In genomic region chr4:56320293-56320692, GRCh38 we compare ENCODE assay signal across 20 cellular contexts.
"Had no signal": no experiment of that assay in that cellular context is flagged by ENCODE, and none has a peak within 500 bp of the region (broad histone marks: within the 10 kb centered on the region; RNA-seq: fewer than 3 reads in every experiment).

No MANE protein-coding gene starts in this region.

- DNase-seq: activated CD4-positive, alpha-beta T cell treated with anti-CD3 and anti-CD28 coated beads, Interleukin-2, amount 50 U/mL, for 48 hours; activated CD4-positive, CD25-positive, alpha-beta regulatory T cell treated with anti-CD3 and anti-CD28 coated beads, Interleukin-2, amount 50 U/mL, for 72 hours; activated naive CD4-positive, alpha-beta T cell treated with anti-CD3 and anti-CD28 coated beads for 36 hours; activated naive CD8-positive, alpha-beta T cell treated with anti-CD3 and anti-CD28 coated beads, Interleukin-2, amount 50 U/mL, for 24 hours; caudate nucleus; esophagus squamous epithelium; heart right ventricle; islet precursor cell; left ventricle myocardium inferior; natural killer cell; stimulated activated CD4-positive, alpha-beta T cell treated with anti-CD3 and anti-CD28 coated beads, Interleukin-2, amount 100 ng/mL, for 48 hours; stimulated activated naive B cell treated with anti-CD40 and anti-IgM and Interleukin-4, amounts not matched to agents 10 μg/mL and 1 μg/mL and 100 μg/mL, for 72 hours; T-helper 9 cell had no signal

- H3K36me3 ChIP-seq: ascending aorta, esophagus squamous epithelium, gastroesophageal sphincter, heart right ventricle, left ventricle myocardium inferior, neutrophil had no signal

- H3K27me3 ChIP-seq: ascending aorta, esophagus squamous epithelium, gastroesophageal sphincter, heart right ventricle, neutrophil, tibial nerve had no signal

- H3K27ac Mint-ChIP-seq: activated naive CD4-positive, alpha-beta T cell treated with anti-CD3 and anti-CD28 coated beads for 36 hours; activated naive CD8-positive, alpha-beta T cell treated with anti-CD3 and anti-CD28 coated beads, Interleukin-2, amount 50 U/mL, for 24 hours; activated T-helper 2 cell treated with anti-CD3 and anti-CD28 coated beads, Interferon-gamma antibody, Interleukin-2, Interleukin-4, amounts not matched to agents 10 μg/mL and 5 μg/mL and 100 μg/mL, durations not matched to agents 14 hours and 24 hours and 36 hours; memory B cell; natural killer cell; stimulated activated naive B cell treated with anti-CD40 and anti-IgM and Interleukin-4, amounts not matched to agents 10 μg/mL and 1 μg/mL and 100 μg/mL, for 72 hours had no signal

- H3K9me3 Mint-ChIP-seq: activated naive CD4-positive, alpha-beta T cell treated with anti-CD3 and anti-CD28 coated beads for 36 hours; activated naive CD8-positive, alpha-beta T cell treated with anti-CD3 and anti-CD28 coated beads, Interleukin-2, amount 50 U/mL, for 24 hours; activated T-helper 2 cell treated with anti-CD3 and anti-CD28 coated beads, Interferon-gamma antibody, Interleukin-2, Interleukin-4, amounts not matched to agents 10 μg/mL and 5 μg/mL and 100 μg/mL, durations not matched to agents 14 hours and 24 hours and 36 hours; memory B cell; natural killer cell had no signal

- H3K27ac ChIP-seq: ascending aorta, coronary artery, esophagus squamous epithelium, gastroesophageal sphincter, heart right ventricle, left ventricle myocardium inferior, neutrophil, tibial nerve had no signal

- H3K9me3 ChIP-seq: ascending aorta, esophagus squamous epithelium, gastroesophageal sphincter, heart right ventricle, left ventricle myocardium inferior, neutrophil, tibial nerve had no signal

- H3K4me1 ChIP-seq: ascending aorta, esophagus squamous epithelium, gastroesophageal sphincter, heart right ventricle, left ventricle myocardium inferior had no signal

- ATAC-seq: activated naive CD8-positive, alpha-beta T cell treated with anti-CD3 and anti-CD28 coated beads, Interleukin-2, amount 50 U/mL, for 24 hours; gastroesophageal sphincter; heart right ventricle; natural killer cell; stimulated activated naive B cell treated with anti-CD40 and anti-IgM and Interleukin-4, amounts not matched to agents 10 μg/mL and 1 μg/mL and 100 μg/mL, for 72 hours had no signal

- H3K27me3 Mint-ChIP-seq: activated naive CD8-positive, alpha-beta T cell treated with anti-CD3 and anti-CD28 coated beads, Interleukin-2, amount 50 U/mL, for 24 hours; memory B cell; stimulated activated naive B cell treated with anti-CD40 and anti-IgM and Interleukin-4, amounts not matched to agents 10 μg/mL and 1 μg/mL and 100 μg/mL, for 72 hours had no signal

- H3K4me3 ChIP-seq: ascending aorta, coronary artery, esophagus squamous epithelium, gastroesophageal sphincter, heart right ventricle, left ventricle myocardium inferior, tibial nerve had no signal

- H3K4me3 Mint-ChIP-seq: activated naive CD4-positive, alpha-beta T cell treated with anti-CD3 and anti-CD28 coated beads for 36 hours; activated naive CD8-positive, alpha-beta T cell treated with anti-CD3 and anti-CD28 coated beads, Interleukin-2, amount 50 U/mL, for 24 hours; memory B cell; natural killer cell; stimulated activated naive B cell treated with anti-CD40 and anti-IgM and Interleukin-4, amounts not matched to agents 10 μg/mL and 1 μg/mL and 100 μg/mL, for 72 hours had no signal

- H3K4me1 Mint-ChIP-seq: activated naive CD8-positive, alpha-beta T cell treated with anti-CD3 and anti-CD28 coated beads, Interleukin-2, amount 50 U/mL, for 24 hours; memory B cell; natural killer cell; stimulated activated naive B cell treated with anti-CD40 and anti-IgM and Interleukin-4, amounts not matched to agents 10 μg/mL and 1 μg/mL and 100 μg/mL, for 72 hours had no signal

- H3K36me3 Mint-ChIP-seq: memory B cell; natural killer cell; stimulated activated naive B cell treated with anti-CD40 and anti-IgM and Interleukin-4, amounts not matched to agents 10 μg/mL and 1 μg/mL and 100 μg/mL, for 72 hours had no signal
